ENCODE assay signal across 15 cellular contexts in genomic region chr1:167578935-167579521, GRCh38. TPM values are rescaled to one million over a fixed set of nuclear protein-coding genes. Genes with fewer than 3 reads are reported as not detected.
A peak's percentile ranks its signal among the peaks of the same experiment; 100 is the strongest.
DNase-seq lines count a peak whose midpoint lies in the region; ATAC-seq, FAIRE-seq and TF ChIP-seq lines count a peak whose summit lies in the region.
"Had no signal": no experiment of that assay in that cellular context is flagged by ENCODE, and none has a peak within 500 bp of the region (broad histone marks: within the 10 kb centered on the region; RNA-seq: fewer than 3 reads in every experiment).

No MANE protein-coding gene starts in this region.

- H4K8ac ChIP-seq in mesendoderm (ENCODE audit: low read depth, low read length) = no peak overlapping the region

- POLR2A ChIA-PET in HepG2 (lab: Yijun Ruan, JAX) (no interaction called here), K562 (lab: Yijun Ruan, JAX) (interaction anchor here (0.6 to 1.7 kb wide), 8 partner anchors 8 to 189 kb away, joined by 3 to 6 read pairs (median 3); no protein-coding TSS in a partner anchor), SK-N-SH (lab: Yijun Ruan, JAX) (no interaction called here)

- no peak for TF ChIP-seq EP300 in HepG2 (IDR thresholded peaks at IDR 0.05; ENCODE audit: low read depth in 2 of 2, low read length in 2 of 2)
- no peak for TF ChIP-seq EP300 in HepG2 (CRISPR knock-in tag; IDR thresholded peaks at IDR 0.05; ENCODE audit: borderline replicate concordance)
- no peak for TF ChIP-seq EP300 in K562 (IDR thresholded peaks at IDR 0.05; ENCODE audit: low read length)
- no peak for TF ChIP-seq EP300 in SK-N-SH (IDR thresholded peaks at IDR 0.05; ENCODE audit: borderline replicate concordance in 1 of 2, low read depth in 1 of 2, low read length in 1 of 2)

- H3K4me3 ChIP-seq in HepG2 (replicated peaks in 1 of 3; ENCODE audit: insufficient read depth in 1 of 3, low read depth in 2 of 3, low read length in 3 of 3) (no peak overlapping the region), right lobe of liver (no peak overlapping the region), K562 (no peak overlapping the region), mesendoderm (ENCODE audit: low read length) (no peak overlapping the region), SK-N-SH (ENCODE audit: low read depth in 2 of 2, low read length in 1 of 2) (no peak overlapping the region)
- H3K4me3 ChIP-seq: BLaER1 treated with 17β-estradiol and CSF1 and Interleukin-3, amounts not matched to agents 10 nM and 100 nM; HAP-1 had no signal

- DNase-seq in HepG2 (ENCODE audit: low spot score) (no peak), right lobe of liver (no peak), K562 (ENCODE audit: extremely low read depth in 1 of 4, low spot score in 3 of 4) (no peak), mesendoderm (peak; percentile 75), SK-N-SH (no peak)
- DNase-seq: ACHN; CD4-positive, CD25-positive, alpha-beta regulatory T cell; DMS53; GOT3 had no signal

- H3F3A ChIP-seq in SK-N-SH (replicated peaks; ENCODE audit: insufficient read depth) = no peaks in the 10 kb centered on the region

- H2AFZ ChIP-seq in HepG2 (ENCODE audit: low read length) = no peak overlapping the region
- no peak overlapping the region for H2AFZ ChIP-seq in K562 (ENCODE audit: low read depth, low read length)
- H2AFZ ChIP-seq in SK-N-SH (ENCODE audit: low read depth) = no peak overlapping the region

- H3K79me2 ChIP-seq in HepG2 (ENCODE audit: insufficient read depth, low read length) (no peaks in the 10 kb centered on the region), K562 (ENCODE audit: control insufficient read depth, insufficient read depth, low read length) (no peaks in the 10 kb centered on the region), mesendoderm (ENCODE audit: control insufficient read depth, insufficient read depth, low read length) (no peaks in the 10 kb centered on the region), SK-N-SH (ENCODE audit: insufficient read depth) (no peaks in the 10 kb centered on the region)

- TF ChIP-seq CTCF in HepG2 (CRISPR knock-in tag; IDR thresholded peaks at IDR 0.05) (no peak), right lobe of liver (IDR thresholded peaks at IDR 0.05) (no peak), K562 (IDR thresholded peaks at IDR 0.05 in 2 of 3, conservative IDR thresholded peaks at IDR 0.05 in 1 of 3; ENCODE audit: insufficient read depth in 2 of 3, low read depth in 1 of 3, low read length in 3 of 3) (no peak), SK-N-SH (IDR thresholded peaks at IDR 0.05) (no peak)

- H2BK5ac ChIP-seq in mesendoderm (ENCODE audit: low read length) = no peak overlapping the region

- H2BK120ac ChIP-seq in mesendoderm (ENCODE audit: low read depth, low read length) = no peak overlapping the region

- H2BK15ac ChIP-seq in mesendoderm (replicated peaks; ENCODE audit: low read depth) = no peak overlapping the region

- no peaks in the 10 kb centered on the region for H3K27me3 ChIP-seq in HepG2 (ENCODE audit: control insufficient read depth in 1 of 2, insufficient read depth in 2 of 2, low read length in 2 of 2)
- no peaks in the 10 kb centered on the region for H3K27me3 ChIP-seq in right lobe of liver
- peaks cover 0 to 2% of the 10 kb centered on the region in 2 experiments; a peak in 2 of 5 replicates for H3K27me3 ChIP-seq in K562 (ENCODE audit: control insufficient read depth in 2 of 2, insufficient read depth in 2 of 2, low read length in 2 of 2)
- no peaks in the 10 kb centered on the region for H3K27me3 ChIP-seq in mesendoderm (ENCODE audit: insufficient read depth, low read length, poor library complexity)
- H3K27me3 ChIP-seq in SK-N-SH (ENCODE audit: insufficient read depth) = no peaks in the 10 kb centered on the region; the same call in 1 of the 2 replicates
- H3K27me3 ChIP-seq: BLaER1 treated with 17β-estradiol and CSF1 and Interleukin-3, amounts not matched to agents 10 nM and 100 nM had no signal

- TF ChIP-seq POLR2A in HepG2 (IDR thresholded peaks at IDR 0.05; ENCODE audit: insufficient read depth in 1 of 2, low read depth in 2 of 2, low read length in 2 of 2) (no peak), right lobe of liver (IDR thresholded peaks at IDR 0.05) (no peak), K562 (conservative IDR thresholded peaks at IDR 0.05) (no peak)

- no peak overlapping the region for H3K56ac ChIP-seq in mesendoderm (ENCODE audit: low read length)

- H3K27ac ChIP-seq in HepG2 (ENCODE audit: extremely low read length, insufficient read depth, low read length) (no peak overlapping the region), right lobe of liver (no peak overlapping the region), K562 (ENCODE audit: extremely low read depth, low read depth, low read length) (no peak overlapping the region), mesendoderm (ENCODE audit: low read depth, low read length) (no peak overlapping the region), SK-N-SH (ENCODE audit: low read depth in 2 of 2, low read length in 1 of 2) (no peak overlapping the region)
- H3K27ac ChIP-seq: BLaER1 treated with 17β-estradiol and CSF1 and Interleukin-3, amounts not matched to agents 10 nM and 100 nM; KMS-11 had no signal

- H4K20me1 ChIP-seq in HepG2 (ENCODE audit: insufficient read depth, low read length) = no peaks in the 10 kb centered on the region
- H4K20me1 ChIP-seq in K562 (replicated peaks; ENCODE audit: control insufficient read depth, insufficient read depth, low read length) = no peaks in the 10 kb centered on the region
- no peaks in the 10 kb centered on the region for H4K20me1 ChIP-seq in SK-N-SH (ENCODE audit: insufficient read depth)
- H4K20me1 ChIP-seq: BLaER1 treated with 17β-estradiol and CSF1 and Interleukin-3, amounts not matched to agents 10 nM and 100 nM had no signal

- in situ Hi-C loops in HepG2 (cut with HindIII; ENCODE audit: extremely low pct_ligation_motif_present, low pct_unique_long_range_greater_than_20kb) (no loop called here), K562 (cut with MboI) (no loop called here)

- H3K18ac ChIP-seq in mesendoderm (ENCODE audit: low read length) = no peak overlapping the region

- CTCF ChIA-PET in HepG2 (lab: Yijun Ruan, JAX; ENCODE audit: low intra/inter-chr PET ratio, low total read pairs) (no interaction called here), K562 (lab: Yijun Ruan, JAX; ENCODE audit: low intra/inter-chr PET ratio) (no interaction called here), SK-N-SH (lab: Yijun Ruan, JAX) (interaction anchor here (1.0 kb wide), 1 partner anchor 21 kb away, joined by 3 read pairs; no protein-coding TSS in a partner anchor)

- H3K9me2 ChIP-seq in SK-N-SH = no peaks in the 10 kb centered on the region

- intact Hi-C loops in HepG2 (cut with micrococcal nuclease; ENCODE audit: unreplicated experiment) = no loop called here
- intact Hi-C loops in right lobe of liver (cut with DNase I) = no loop called here
- intact Hi-C loops in K562 (cut with micrococcal nuclease) = no loop called here

- no peaks in the 10 kb centered on the region for H3K9me1 ChIP-seq in K562 (ENCODE audit: control insufficient read depth, insufficient read depth, low read length)

- no peaks in the 10 kb centered on the region for H3K36me3 ChIP-seq in HepG2 (replicated peaks in 1 of 2; ENCODE audit: control insufficient read depth in 1 of 2, insufficient read depth in 2 of 2, low read length in 2 of 2)
- H3K36me3 ChIP-seq in right lobe of liver = no peaks in the 10 kb centered on the region
- no peaks in the 10 kb centered on the region for H3K36me3 ChIP-seq in K562 (ENCODE audit: control insufficient read depth, insufficient read depth, low read length)
- no peaks in the 10 kb centered on the region for H3K36me3 ChIP-seq in mesendoderm (ENCODE audit: control insufficient read depth, insufficient read depth, low read length)
- H3K36me3 ChIP-seq in SK-N-SH (replicated peaks in 1 of 2; ENCODE audit: control insufficient read depth in 1 of 2, insufficient read depth in 2 of 2, low read length in 1 of 2) = no peaks in the 10 kb centered on the region
- H3K36me3 ChIP-seq: BLaER1 treated with 17β-estradiol and CSF1 and Interleukin-3, amounts not matched to agents 10 nM and 100 nM; HAP-1 had no signal

- no TSS peak for BruUV-seq in HepG2 (replicated peaks; lab: Mats Ljungman, UMichigan)
- BruUV-seq in K562 (replicated peaks; lab: Mats Ljungman, UMichigan) = no TSS peak

- no peaks in the 10 kb centered on the region for H3K79me1 ChIP-seq in mesendoderm (ENCODE audit: low read length)

- H3K4me2 ChIP-seq in HepG2 (ENCODE audit: low read depth, low read length) (no peak overlapping the region), K562 (ENCODE audit: insufficient read depth, low read length) (no peak overlapping the region), mesendoderm (ENCODE audit: low read length) (no peak overlapping the region), SK-N-SH (no peak overlapping the region)
- H3K4me2 ChIP-seq: BLaER1 treated with 17β-estradiol and CSF1 and Interleukin-3, amounts not matched to agents 10 nM and 100 nM; KMS-11 had no signal

- H3K9me3 ChIP-seq in HepG2 (ENCODE audit: low read length) = no peaks in the 10 kb centered on the region
- H3K9me3 ChIP-seq in right lobe of liver = no peaks in the 10 kb centered on the region
- no peaks in the 10 kb centered on the region for H3K9me3 ChIP-seq in K562 (replicated peaks; ENCODE audit: control insufficient read depth, insufficient read depth, low read depth, low read length)
- no peaks in the 10 kb centered on the region for H3K9me3 ChIP-seq in SK-N-SH
- H3K9me3 ChIP-seq: HAP-1 had no signal

- H2AK5ac ChIP-seq in mesendoderm (ENCODE audit: low read length) = no peak overlapping the region

- no peak overlapping the region for H4K5ac ChIP-seq in mesendoderm (ENCODE audit: low read length)

- TF ChIP-seq RAD21 in HepG2 (CRISPR knock-in tag; IDR thresholded peaks at IDR 0.05) (no peak), K562 (CRISPR knock-in tag; conservative IDR thresholded peaks at IDR 0.05 in 1 of 2, IDR thresholded peaks at IDR 0.05 in 1 of 2) (no peak), SK-N-SH (IDR thresholded peaks at IDR 0.05; ENCODE audit: low read length) (no peak)

- 0% methylated on average over 2 of the region's 2 CpGs for WGBS in HepG2 (ENCODE audit: low lambda C conversion rate)
- whole genome bisulfite sequencing in right lobe of liver (ENCODE audit: insufficient coverage, low coverage, low lambda C conversion rate, missing lambda C conversion rate) = 82% methylated on average over 1 of the region's 2 CpGs
- WGBS in K562 (ENCODE audit: insufficient coverage, low coverage, missing lambda C conversion rate) = 25% methylated on average over 1 of the region's 2 CpGs
- WGBS in mesendoderm (ENCODE audit: extremely low coverage, insufficient coverage, low lambda C conversion rate) = no CpG with 5 or more reads among the region's 2 CpGs
- WGBS in SK-N-SH (ENCODE audit: low lambda C conversion rate) = 31% methylated on average over 2 of the region's 2 CpGs

- H3K23ac ChIP-seq in mesendoderm (ENCODE audit: low read length) = no peak overlapping the region

- H3K4me1 ChIP-seq in HepG2 (ENCODE audit: insufficient read depth, low read length) = no peaks in the 10 kb centered on the region
- peaks cover 0 to 11% (median 0%) of the 10 kb centered on the region in 4 donors for H3K4me1 ChIP-seq in right lobe of liver
- H3K4me1 ChIP-seq in K562 (replicated peaks in 1 of 2; ENCODE audit: control insufficient read depth in 2 of 2, insufficient read depth in 2 of 2, low read length in 2 of 2) = no peaks in the 10 kb centered on the region
- no peaks in the 10 kb centered on the region for H3K4me1 ChIP-seq in mesendoderm (ENCODE audit: control insufficient read depth, low read depth, low read length)
- H3K4me1 ChIP-seq in SK-N-SH (ENCODE audit: control insufficient read depth in 1 of 2, insufficient read depth in 2 of 2, low read depth in 1 of 2, low read length in 1 of 2) = no peaks in the 10 kb centered on the region; a peak in 1 of 4 replicates
- H3K4me1 ChIP-seq: HAP-1 had no signal

- ATAC-seq in HepG2 (no peak), right lobe of liver (no peak), K562 (peak; percentile 45), GM21825 (IDR thresholded peaks at IDR 0.05; ENCODE audit: unreplicated experiment) (no peak), esophagus mucosa (no peak)

- FAIRE-seq in HepG2 (lab: Jason Lieb, UNC) = no peak
- peak; percentile 49 for FAIRE-seq in K562 (lab: Jason Lieb, UNC)

- H3K4ac ChIP-seq in mesendoderm (ENCODE audit: low read depth, low read length) = no peak overlapping the region

- H3K9ac ChIP-seq in HepG2 (ENCODE audit: insufficient read depth, low read depth, low read length) (no peak overlapping the region), K562 (ENCODE audit: insufficient read depth in 1 of 2, low read depth in 2 of 2, low read length in 2 of 2) (no peak overlapping the region), mesendoderm (ENCODE audit: low read length) (no peak overlapping the region), SK-N-SH (no peak overlapping the region)
- H3K9ac ChIP-seq: BLaER1 treated with 17β-estradiol and CSF1 and Interleukin-3, amounts not matched to agents 10 nM and 100 nM; KMS-11 had no signal

RNA-seq across cellular contexts. Expression of gene CREG1, which starts 25.5 kb away (rescaled TPM):
- total RNA-seq in HepG2 (2016; rRNA removed; fragmentation: Illumina TruSeq; extraction: Trizol) (19.1 and 31.3 TPM in 2 replicates), right lobe of liver (100 to 1,000 TPM in 5 of 6 experiments, 10 to 100 TPM in 1; 95.8 to 230 (median 171) TPM), K562 (2014; rRNA removed) (115 and 139 TPM in 2 replicates), K562 (2014; rRNA removed; fragmentation: Illumina TruSeq; extraction: Trizol) (161 and 179 TPM in 2 replicates), K562 (2015; rRNA removed; fragmentation: Illumina TruSeq; extraction: Trizol) (164 and 178 TPM in 2 replicates), K562 (2021) (150 and 154 TPM in 2 replicates), esophagus mucosa (61.8 TPM)
- total RNA-seq in HepG2 (2016; cell fraction: cytosol; rRNA removed; fragmentation: Illumina TruSeq; extraction: Trizol; ENCODE audit: low read depth) = 6.3 and 7.1 TPM in 2 replicates
- 20.2 and 31.0 TPM in 2 replicates for total RNA-seq in HepG2 (2016; cell fraction: insoluble cytoplasmic fraction; rRNA removed; fragmentation: Illumina TruSeq; extraction: Trizol)
- total RNA-seq in HepG2 (2016; cell fraction: membrane; rRNA removed; fragmentation: Illumina TruSeq; extraction: Trizol) = 17.5 and 18.6 TPM in 2 replicates
- 27.1 and 29.2 TPM in 2 replicates for total RNA-seq in HepG2 (2016; cell fraction: nucleus; rRNA removed; fragmentation: Illumina TruSeq; extraction: Trizol)
- polyA plus RNA-seq in HepG2 (2011; rRNA removed) (26.9 and 33.5 TPM in 2 replicates), K562 (2011; rRNA removed) (272 TPM in 2 replicates), K562 (2014; fragmentation: Illumina TruSeq; extraction: Trizol) (163 and 197 TPM in 2 replicates), K562 (2014; fragmentation: Nextera tagmentation; extraction: Ambion mirVana) (10 to 100 TPM; 45.7 to 58.2 TPM), K562 (2014; rRNA removed) (176 and 186 TPM in 2 replicates), SK-N-SH (2012; rRNA removed) (26.1 and 37.0 TPM in 2 replicates)
- polyA plus RNA-seq in HepG2 (2011; cell fraction: cytosol; rRNA removed) = 20.8 and 24.3 TPM in 2 replicates
- 9.6 and 10.2 TPM in 2 replicates for polyA plus RNA-seq in HepG2 (2011; cell fraction: nucleus; rRNA removed)
- polyA plus RNA-seq in HepG2 (2012) = 14.5 and 19.5 TPM in 2 replicates
- polyA plus RNA-seq in HepG2 (2016; cell fraction: cytosol; fragmentation: Illumina TruSeq; extraction: Trizol; ENCODE audit: low read depth) = 8.7 and 10.1 TPM in 2 replicates
- 22.2 and 23.8 TPM in 2 replicates for polyA plus RNA-seq in HepG2 (2016; cell fraction: insoluble cytoplasmic fraction; fragmentation: Illumina TruSeq; extraction: Trizol; ENCODE audit: low read depth)
- polyA plus RNA-seq in HepG2 (2016; cell fraction: membrane; fragmentation: Illumina TruSeq; extraction: Trizol; ENCODE audit: low read depth) = 17.6 and 19.0 TPM in 2 replicates
- 45.6 and 48.0 TPM in 2 replicates for polyA plus RNA-seq in HepG2 (2016; cell fraction: nucleus; fragmentation: Illumina TruSeq; extraction: Trizol; ENCODE audit: insufficient read depth, low read depth)
- polyA minus RNA-seq in HepG2 (2011; rRNA and poly(A)+ RNA removed; ENCODE audit: low replicate concordance) = 8.0 and 38.3 TPM in 2 replicates
- 12.8 and 13.4 TPM in 2 replicates for polyA minus RNA-seq in HepG2 (2011; cell fraction: cytosol; rRNA and poly(A)+ RNA removed)
- 7.5 and 7.6 TPM in 2 replicates for polyA minus RNA-seq in HepG2 (2011; cell fraction: nucleus; rRNA and poly(A)+ RNA removed)
- 70.1 and 115 TPM in 2 replicates for total RNA-seq in K562 (2011; cell fraction: chromatin; rRNA removed; ENCODE audit: low replicate concordance)
- total RNA-seq in K562 (2011; cell fraction: nucleolus; rRNA removed) = 141 and 156 TPM in 2 replicates
- total RNA-seq in K562 (2011; cell fraction: nucleoplasm; rRNA removed) = 172 and 258 TPM in 2 replicates
- 152 and 184 TPM in 2 replicates for polyA plus RNA-seq in K562 (2011; cell fraction: cytosol; rRNA removed)
- polyA plus RNA-seq in K562 (2011; cell fraction: nucleus; rRNA removed) = 41.7 and 74.9 TPM in 2 replicates
- 137 and 336 TPM in 2 replicates for polyA plus RNA-seq in K562 (2012)
- 101 and 126 TPM in 2 replicates for polyA minus RNA-seq in K562 (2011; rRNA and poly(A)+ RNA removed)
- polyA minus RNA-seq in K562 (2011; cell fraction: cytosol; rRNA and poly(A)+ RNA removed) = 59.4 and 78.2 TPM in 2 replicates
- polyA minus RNA-seq in K562 (2011; cell fraction: nucleus; rRNA and poly(A)+ RNA removed) = 17.5 and 30.3 TPM in 2 replicates
- polyA plus RNA-seq in mesendoderm (2013, experiment 1 of 2) = 28.3 TPM
- polyA plus RNA-seq in mesendoderm (2013, experiment 2 of 2) = 27.9 TPM
- polyA plus RNA-seq in SK-N-SH (2012; cell fraction: cytosol; rRNA removed) = 40.5 and 46.1 TPM in 2 replicates
- 11.2 and 17.5 TPM in 2 replicates for polyA plus RNA-seq in SK-N-SH (2012; cell fraction: nucleus; rRNA removed)

RNA-seq across cellular contexts. Expression of gene RCSD1, which starts 51.0 kb away (rescaled TPM):
- total RNA-seq in HepG2 (2016; rRNA removed; fragmentation: Illumina TruSeq; extraction: Trizol) = not detected in 2 replicates
- total RNA-seq in HepG2 (2016; cell fraction: cytosol; rRNA removed; fragmentation: Illumina TruSeq; extraction: Trizol; ENCODE audit: low read depth) = not detected in 2 replicates
- not detected in 2 replicates for total RNA-seq in HepG2 (2016; cell fraction: insoluble cytoplasmic fraction; rRNA removed; fragmentation: Illumina TruSeq; extraction: Trizol)
- total RNA-seq in HepG2 (2016; cell fraction: membrane; rRNA removed; fragmentation: Illumina TruSeq; extraction: Trizol) = not detected in 2 replicates
- total RNA-seq in HepG2 (2016; cell fraction: nucleus; rRNA removed; fragmentation: Illumina TruSeq; extraction: Trizol) = not detected in 2 replicates
- polyA plus RNA-seq in HepG2 (2011; rRNA removed) = not detected in 2 replicates
- polyA plus RNA-seq in HepG2 (2011; cell fraction: cytosol; rRNA removed) = not detected in 2 replicates
- not detected in 2 replicates for polyA plus RNA-seq in HepG2 (2011; cell fraction: nucleus; rRNA removed)
- not detected in 2 replicates for polyA plus RNA-seq in HepG2 (2012)
- not detected in 2 replicates for polyA plus RNA-seq in HepG2 (2016; cell fraction: cytosol; fragmentation: Illumina TruSeq; extraction: Trizol; ENCODE audit: low read depth)
- polyA plus RNA-seq in HepG2 (2016; cell fraction: insoluble cytoplasmic fraction; fragmentation: Illumina TruSeq; extraction: Trizol; ENCODE audit: low read depth) = not detected in 2 replicates
- polyA plus RNA-seq in HepG2 (2016; cell fraction: membrane; fragmentation: Illumina TruSeq; extraction: Trizol; ENCODE audit: low read depth) = not detected in 2 replicates
- polyA plus RNA-seq in HepG2 (2016; cell fraction: nucleus; fragmentation: Illumina TruSeq; extraction: Trizol; ENCODE audit: insufficient read depth, low read depth) = not detected in 2 replicates
- polyA minus RNA-seq in HepG2 (2011; rRNA and poly(A)+ RNA removed; ENCODE audit: low replicate concordance) = 0.26 and 0.32 TPM in 2 replicates
- not detected in 2 replicates for polyA minus RNA-seq in HepG2 (2011; cell fraction: cytosol; rRNA and poly(A)+ RNA removed)
- polyA minus RNA-seq in HepG2 (2011; cell fraction: nucleus; rRNA and poly(A)+ RNA removed) = not detected in 2 replicates
- total RNA-seq in right lobe of liver = 1 to 10 TPM; 2.4 to 8.4 (median 5.0) TPM
- 51.0 and 78.1 TPM in 2 replicates for total RNA-seq in K562 (2011; cell fraction: chromatin; rRNA removed; ENCODE audit: low replicate concordance)
- 34.9 and 38.6 TPM in 2 replicates for total RNA-seq in K562 (2011; cell fraction: nucleolus; rRNA removed)
- total RNA-seq in K562 (2011; cell fraction: nucleoplasm; rRNA removed) = 48.1 and 85.4 TPM in 2 replicates
- 45.3 and 48.0 TPM in 2 replicates for total RNA-seq in K562 (2014; rRNA removed)
- 41.6 and 42.3 TPM in 2 replicates for total RNA-seq in K562 (2014; rRNA removed; fragmentation: Illumina TruSeq; extraction: Trizol)
- total RNA-seq in K562 (2015; rRNA removed; fragmentation: Illumina TruSeq; extraction: Trizol) = 37.3 and 39.4 TPM in 2 replicates
- 41.5 and 50.9 TPM in 2 replicates for total RNA-seq in K562 (2021)
- polyA plus RNA-seq in K562 (2011; rRNA removed) = 64.5 and 69.8 TPM in 2 replicates
- 45.8 and 49.9 TPM in 2 replicates for polyA plus RNA-seq in K562 (2011; cell fraction: cytosol; rRNA removed)
- 27.5 and 28.0 TPM in 2 replicates for polyA plus RNA-seq in K562 (2011; cell fraction: nucleus; rRNA removed)
- polyA plus RNA-seq in K562 (2012) = 41.5 and 91.2 TPM in 2 replicates
- polyA plus RNA-seq in K562 (2014; fragmentation: Illumina TruSeq; extraction: Trizol) = 48.3 and 50.5 TPM in 2 replicates
- polyA plus RNA-seq in K562 (2014; fragmentation: Nextera tagmentation; extraction: Ambion mirVana) = 1 to 10 TPM; 7.8 to 9.1 TPM
- polyA plus RNA-seq in K562 (2014; rRNA removed) = 53.2 and 54.5 TPM in 2 replicates
- polyA minus RNA-seq in K562 (2011; rRNA and poly(A)+ RNA removed) = 59.8 and 70.7 TPM in 2 replicates
- 34.8 and 46.1 TPM in 2 replicates for polyA minus RNA-seq in K562 (2011; cell fraction: cytosol; rRNA and poly(A)+ RNA removed)
- polyA minus RNA-seq in K562 (2011; cell fraction: nucleus; rRNA and poly(A)+ RNA removed) = 19.0 and 26.1 TPM in 2 replicates
- 1.2 TPM for polyA plus RNA-seq in mesendoderm (2013, experiment 1 of 2)
- 1.2 TPM for polyA plus RNA-seq in mesendoderm (2013, experiment 2 of 2)
- 0.02 and 0.03 TPM in 2 replicates for polyA plus RNA-seq in SK-N-SH (2012; rRNA removed)
- polyA plus RNA-seq in SK-N-SH (2012; cell fraction: cytosol; rRNA removed) = 0.03 and 0.04 TPM in 2 replicates
- polyA plus RNA-seq in SK-N-SH (2012; cell fraction: nucleus; rRNA removed) = not detected in 2 replicates
- total RNA-seq in esophagus mucosa = 2.4 TPM
- total RNA-seq: HT-29 had no signal
